2 cellular contexts compared by ENCODE assay signal in genomic region chrX:155615938-155616337, GRCh38.
TF ChIP-seq lines count a peak whose summit lies in the region.

No MANE protein-coding gene starts in this region.

TF ChIP-seq in HEK293, 187 proteins besides CTCF, POLR2A, EP300 and RAD21:
- TF ChIP-seq SCRT1 (tag by site-specific recombination; IDR thresholded peaks at IDR 0.05; ENCODE audit: borderline replicate concordance) (no peak), ZNF596 (tag by site-specific recombination; IDR thresholded peaks at IDR 0.05) (peak; percentile 97)

TF ChIP-seq in K562, 482 proteins besides CTCF, POLR2A, EP300 and RAD21:
- TF ChIP-seq, protein P1, sequence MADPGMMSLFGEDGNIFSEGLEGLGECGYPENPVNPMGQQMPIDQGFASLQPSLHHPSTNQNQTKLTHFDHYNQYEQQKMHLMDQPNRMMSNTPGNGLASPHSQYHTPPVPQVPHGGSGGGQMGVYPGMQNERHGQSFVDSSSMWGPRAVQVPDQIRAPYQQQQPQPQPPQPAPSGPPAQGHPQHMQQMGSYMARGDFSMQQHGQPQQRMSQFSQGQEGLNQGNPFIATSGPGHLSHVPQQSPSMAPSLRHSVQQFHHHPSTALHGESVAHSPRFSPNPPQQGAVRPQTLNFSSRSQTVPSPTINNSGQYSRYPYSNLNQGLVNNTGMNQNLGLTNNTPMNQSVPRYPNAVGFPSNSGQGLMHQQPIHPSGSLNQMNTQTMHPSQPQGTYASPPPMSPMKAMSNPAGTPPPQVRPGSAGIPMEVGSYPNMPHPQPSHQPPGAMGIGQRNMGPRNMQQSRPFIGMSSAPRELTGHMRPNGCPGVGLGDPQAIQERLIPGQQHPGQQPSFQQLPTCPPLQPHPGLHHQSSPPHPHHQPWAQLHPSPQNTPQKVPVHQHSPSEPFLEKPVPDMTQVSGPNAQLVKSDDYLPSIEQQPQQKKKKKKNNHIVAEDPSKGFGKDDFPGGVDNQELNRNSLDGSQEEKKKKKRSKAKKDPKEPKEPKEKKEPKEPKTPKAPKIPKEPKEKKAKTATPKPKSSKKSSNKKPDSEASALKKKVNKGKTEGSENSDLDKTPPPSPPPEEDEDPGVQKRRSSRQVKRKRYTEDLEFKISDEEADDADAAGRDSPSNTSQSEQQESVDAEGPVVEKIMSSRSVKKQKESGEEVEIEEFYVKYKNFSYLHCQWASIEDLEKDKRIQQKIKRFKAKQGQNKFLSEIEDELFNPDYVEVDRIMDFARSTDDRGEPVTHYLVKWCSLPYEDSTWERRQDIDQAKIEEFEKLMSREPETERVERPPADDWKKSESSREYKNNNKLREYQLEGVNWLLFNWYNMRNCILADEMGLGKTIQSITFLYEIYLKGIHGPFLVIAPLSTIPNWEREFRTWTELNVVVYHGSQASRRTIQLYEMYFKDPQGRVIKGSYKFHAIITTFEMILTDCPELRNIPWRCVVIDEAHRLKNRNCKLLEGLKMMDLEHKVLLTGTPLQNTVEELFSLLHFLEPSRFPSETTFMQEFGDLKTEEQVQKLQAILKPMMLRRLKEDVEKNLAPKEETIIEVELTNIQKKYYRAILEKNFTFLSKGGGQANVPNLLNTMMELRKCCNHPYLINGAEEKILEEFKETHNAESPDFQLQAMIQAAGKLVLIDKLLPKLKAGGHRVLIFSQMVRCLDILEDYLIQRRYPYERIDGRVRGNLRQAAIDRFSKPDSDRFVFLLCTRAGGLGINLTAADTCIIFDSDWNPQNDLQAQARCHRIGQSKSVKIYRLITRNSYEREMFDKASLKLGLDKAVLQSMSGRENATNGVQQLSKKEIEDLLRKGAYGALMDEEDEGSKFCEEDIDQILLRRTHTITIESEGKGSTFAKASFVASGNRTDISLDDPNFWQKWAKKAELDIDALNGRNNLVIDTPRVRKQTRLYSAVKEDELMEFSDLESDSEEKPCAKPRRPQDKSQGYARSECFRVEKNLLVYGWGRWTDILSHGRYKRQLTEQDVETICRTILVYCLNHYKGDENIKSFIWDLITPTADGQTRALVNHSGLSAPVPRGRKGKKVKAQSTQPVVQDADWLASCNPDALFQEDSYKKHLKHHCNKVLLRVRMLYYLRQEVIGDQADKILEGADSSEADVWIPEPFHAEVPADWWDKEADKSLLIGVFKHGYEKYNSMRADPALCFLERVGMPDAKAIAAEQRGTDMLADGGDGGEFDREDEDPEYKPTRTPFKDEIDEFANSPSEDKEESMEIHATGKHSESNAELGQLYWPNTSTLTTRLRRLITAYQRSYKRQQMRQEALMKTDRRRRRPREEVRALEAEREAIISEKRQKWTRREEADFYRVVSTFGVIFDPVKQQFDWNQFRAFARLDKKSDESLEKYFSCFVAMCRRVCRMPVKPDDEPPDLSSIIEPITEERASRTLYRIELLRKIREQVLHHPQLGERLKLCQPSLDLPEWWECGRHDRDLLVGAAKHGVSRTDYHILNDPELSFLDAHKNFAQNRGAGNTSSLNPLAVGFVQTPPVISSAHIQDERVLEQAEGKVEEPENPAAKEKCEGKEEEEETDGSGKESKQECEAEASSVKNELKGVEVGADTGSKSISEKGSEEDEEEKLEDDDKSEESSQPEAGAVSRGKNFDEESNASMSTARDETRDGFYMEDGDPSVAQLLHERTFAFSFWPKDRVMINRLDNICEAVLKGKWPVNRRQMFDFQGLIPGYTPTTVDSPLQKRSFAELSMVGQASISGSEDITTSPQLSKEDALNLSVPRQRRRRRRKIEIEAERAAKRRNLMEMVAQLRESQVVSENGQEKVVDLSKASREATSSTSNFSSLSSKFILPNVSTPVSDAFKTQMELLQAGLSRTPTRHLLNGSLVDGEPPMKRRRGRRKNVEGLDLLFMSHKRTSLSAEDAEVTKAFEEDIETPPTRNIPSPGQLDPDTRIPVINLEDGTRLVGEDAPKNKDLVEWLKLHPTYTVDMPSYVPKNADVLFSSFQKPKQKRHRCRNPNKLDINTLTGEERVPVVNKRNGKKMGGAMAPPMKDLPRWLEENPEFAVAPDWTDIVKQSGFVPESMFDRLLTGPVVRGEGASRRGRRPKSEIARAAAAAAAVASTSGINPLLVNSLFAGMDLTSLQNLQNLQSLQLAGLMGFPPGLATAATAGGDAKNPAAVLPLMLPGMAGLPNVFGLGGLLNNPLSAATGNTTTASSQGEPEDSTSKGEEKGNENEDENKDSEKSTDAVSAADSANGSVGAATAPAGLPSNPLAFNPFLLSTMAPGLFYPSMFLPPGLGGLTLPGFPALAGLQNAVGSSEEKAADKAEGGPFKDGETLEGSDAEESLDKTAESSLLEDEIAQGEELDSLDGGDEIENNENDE (IDR thresholded peaks at IDR 0.05; ENCODE audit: low read depth, low read length), result no peak
- no peak for TF ChIP-seq PKNOX1 (IDR thresholded peaks at IDR 0.05)
- no peak for TF ChIP-seq ZSCAN29 (IDR thresholded peaks at IDR 0.05)
- no peak for TF ChIP-seq MTF1 (CRISPR knock-in tag; IDR thresholded peaks at IDR 0.05; ENCODE audit: borderline replicate concordance)
- no peak for TF ChIP-seq MLLT1 (IDR thresholded peaks at IDR 0.05)
- TF ChIP-seq ZBTB7A (IDR thresholded peaks at IDR 0.05; ENCODE audit: borderline replicate concordance, control insufficient read depth, low read depth, low read length), result no peak
- no peak for TF ChIP-seq ZNF124 (CRISPR knock-in tag; IDR thresholded peaks at IDR 0.05)
